ENCODE assay signal across 2 cellular contexts in genomic region chr22:24763872-24764485, GRCh38.
TF ChIP-seq lines count a peak whose summit lies in the region.

No MANE protein-coding gene starts in this region.

TF ChIP-seq in GM23338, 12 proteins besides CTCF, POLR2A, EP300 and RAD21 (continued from another document):
- no peak for TF ChIP-seq ZNF462 (CRISPR knock-in tag; IDR thresholded peaks at IDR 0.05)
- no peak for TF ChIP-seq REST (IDR thresholded peaks at IDR 0.05; ENCODE audit: unreplicated experiment)
- no peak for TF ChIP-seq JUNB (IDR thresholded peaks at IDR 0.05; ENCODE audit: unreplicated experiment)
- TF ChIP-seq ZNF331 (CRISPR knock-in tag; IDR thresholded peaks at IDR 0.05; ENCODE audit: low read depth) = no peak
- no peak for TF ChIP-seq ETS1 (IDR thresholded peaks at IDR 0.05)
TF ChIP-seq in GM23338: peak in this region for 0.

TF ChIP-seq in WTC11, 78 proteins besides CTCF, POLR2A, EP300 and RAD21 (continued from another document):
- TF ChIP-seq ERG (CRISPR knock-in tag; IDR thresholded peaks at IDR 0.05) = no peak
- TF ChIP-seq ZNF416 (CRISPR knock-in tag; IDR thresholded peaks at IDR 0.05) = no peak
- TF ChIP-seq JAZF1 (CRISPR knock-in tag; IDR thresholded peaks at IDR 0.05) = no peak
- no peak for TF ChIP-seq SMAD4 (CRISPR knock-in tag; IDR thresholded peaks at IDR 0.05)
- no peak for TF ChIP-seq NR1H2 (CRISPR knock-in tag; IDR thresholded peaks at IDR 0.05)
- no peak for TF ChIP-seq AR (CRISPR knock-in tag; IDR thresholded peaks at IDR 0.05)
- TF ChIP-seq FOXP1 (CRISPR knock-in tag; IDR thresholded peaks at IDR 0.05; ENCODE audit: borderline replicate concordance) = no peak
- no peak for TF ChIP-seq ZBTB21 (CRISPR knock-in tag; IDR thresholded peaks at IDR 0.05; ENCODE audit: borderline replicate concordance)
- no peak for TF ChIP-seq MLX (CRISPR knock-in tag; IDR thresholded peaks at IDR 0.05)
- no peak for TF ChIP-seq SP1 (CRISPR knock-in tag; conservative IDR thresholded peaks at IDR 0.05)
